16 cellular contexts compared by ENCODE assay signal in the genomic region with DNA sequence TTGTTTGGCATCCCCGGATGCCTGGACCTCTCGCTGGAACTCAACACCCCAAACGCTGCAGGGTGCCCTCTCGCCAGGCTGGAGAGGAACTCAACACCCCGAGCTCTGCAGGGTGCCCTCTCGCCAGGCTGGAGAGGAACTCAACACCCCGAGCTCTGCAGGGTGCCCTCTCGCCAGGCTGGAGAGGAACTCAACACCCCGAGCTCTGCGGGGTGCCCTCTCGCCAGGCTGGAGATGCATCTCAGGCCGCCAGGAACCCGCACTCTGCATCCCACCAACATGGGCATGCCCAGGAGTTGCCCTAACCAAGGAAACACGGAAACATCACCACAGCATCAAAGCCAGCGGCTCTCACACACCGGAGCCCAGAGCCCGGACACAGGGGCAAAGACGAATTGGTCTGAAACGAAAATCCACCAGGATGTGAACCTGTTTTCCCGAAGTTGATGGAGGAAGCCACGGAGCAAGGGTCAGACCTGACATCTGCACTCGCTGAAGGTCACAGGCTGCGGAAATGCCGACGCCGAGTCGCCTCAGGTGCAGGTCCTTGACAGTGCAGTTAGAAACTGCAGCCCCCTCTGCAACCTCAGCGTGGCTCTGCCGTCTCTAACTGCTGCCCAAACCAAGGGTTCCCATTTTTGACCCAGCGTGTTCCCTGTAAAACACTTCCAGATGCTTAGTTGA.
"Had no signal": no experiment of that assay in that cellular context is flagged by ENCODE, and none has a peak within 500 bp of the region (broad histone marks: within the 10 kb centered on the region; RNA-seq: fewer than 3 reads in every experiment).

No MANE protein-coding gene starts in this region.

- DNase-seq: activated CD4-positive, alpha-beta T cell treated with anti-CD3 and anti-CD28 coated beads, Interleukin-2, amount 50 U/mL, for 1 hour; activated CD4-positive, CD25-positive, alpha-beta regulatory T cell; activated naive CD4-positive, alpha-beta T cell treated with anti-CD3 and anti-CD28 coated beads, Interleukin-2, amount 50 U/mL, for 16 hours; activated T-cell treated with anti-CD3 and anti-CD28 coated beads, Interleukin-2, amount 50 U/mL, for 1 hour; adrenal gland; cortex of kidney; effector memory CD4-positive, alpha-beta T cell; islet precursor cell; left ventricle myocardium inferior; mesenchymal stem cell; nephron progenitor cell; stimulated activated CD4-positive, alpha-beta T cell treated with anti-CD3 and anti-CD28 coated beads, Interleukin-4, amount 100 ng/mL, for 24 hours; stomach had no signal

- FAIRE-seq: frontal cortex had no signal

- H3K27me3 ChIP-seq: adrenal gland, heart left ventricle had no signal

- H3K4me1 ChIP-seq: adrenal gland had no signal

- H3K9me3 ChIP-seq: adrenal gland, heart left ventricle, left ventricle myocardium inferior, stomach had no signal

- ATAC-seq: heart left ventricle had no signal

- H3K4me1 Mint-ChIP-seq: central memory CD8-positive, alpha-beta T cell had no signal

- H3K4me3 Mint-ChIP-seq: central memory CD8-positive, alpha-beta T cell; nephron progenitor cell had no signal

- H3K27ac ChIP-seq: adrenal gland, heart left ventricle, left ventricle myocardium inferior, stomach had no signal

- H3K36me3 ChIP-seq: adrenal gland, heart left ventricle, left ventricle myocardium inferior, stomach had no signal

- H3K9me3 Mint-ChIP-seq: central memory CD8-positive, alpha-beta T cell had no signal

- H3K4me3 ChIP-seq: adrenal gland, heart left ventricle, left ventricle myocardium inferior, stomach had no signal
